In the genomic region with DNA sequence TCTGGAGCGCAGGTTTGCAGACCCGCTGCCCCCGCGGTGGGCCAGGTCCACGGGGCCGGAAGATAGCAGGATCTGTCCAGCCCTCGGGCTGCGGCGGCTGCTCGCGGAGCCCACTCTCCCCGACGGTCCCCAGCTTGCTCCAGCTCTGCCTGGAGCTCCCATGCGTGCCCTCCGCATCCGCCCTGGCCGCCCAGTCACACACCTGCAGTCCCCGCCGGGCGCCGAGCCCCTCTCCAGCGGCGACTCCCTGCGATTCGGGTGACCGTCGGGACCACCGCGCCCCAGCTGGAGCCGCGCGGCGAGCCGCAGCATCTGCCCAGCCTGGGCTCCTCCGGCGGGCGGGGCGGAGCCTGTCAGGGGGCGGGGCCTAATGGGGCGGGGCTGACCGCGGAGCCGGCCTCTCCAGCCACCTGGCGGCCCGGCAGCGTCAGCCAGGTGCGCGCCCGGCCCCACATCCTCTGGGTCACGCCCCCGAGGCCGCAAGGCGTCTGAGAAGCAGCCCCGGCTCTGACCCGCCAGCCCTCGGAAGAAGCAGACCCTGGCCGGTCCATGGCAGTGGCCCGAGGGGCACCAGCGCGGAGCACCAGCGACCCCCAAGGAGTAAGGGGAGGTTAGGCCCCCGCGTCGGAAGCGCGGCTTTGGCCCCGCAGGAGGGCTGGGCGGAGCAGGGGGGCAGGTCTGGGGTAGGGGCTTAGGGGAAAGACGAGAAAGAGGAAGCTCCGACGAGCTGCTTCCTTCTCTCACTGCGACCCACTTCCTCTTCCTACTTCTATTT, we compare ENCODE assay signal across 8 cellular contexts.
A peak's percentile ranks its signal among the peaks of the same experiment; 100 is the strongest.
DNase-seq lines count a peak whose midpoint lies in the region; ATAC-seq and TF ChIP-seq lines count a peak whose summit lies in the region.

A gene with protein sequence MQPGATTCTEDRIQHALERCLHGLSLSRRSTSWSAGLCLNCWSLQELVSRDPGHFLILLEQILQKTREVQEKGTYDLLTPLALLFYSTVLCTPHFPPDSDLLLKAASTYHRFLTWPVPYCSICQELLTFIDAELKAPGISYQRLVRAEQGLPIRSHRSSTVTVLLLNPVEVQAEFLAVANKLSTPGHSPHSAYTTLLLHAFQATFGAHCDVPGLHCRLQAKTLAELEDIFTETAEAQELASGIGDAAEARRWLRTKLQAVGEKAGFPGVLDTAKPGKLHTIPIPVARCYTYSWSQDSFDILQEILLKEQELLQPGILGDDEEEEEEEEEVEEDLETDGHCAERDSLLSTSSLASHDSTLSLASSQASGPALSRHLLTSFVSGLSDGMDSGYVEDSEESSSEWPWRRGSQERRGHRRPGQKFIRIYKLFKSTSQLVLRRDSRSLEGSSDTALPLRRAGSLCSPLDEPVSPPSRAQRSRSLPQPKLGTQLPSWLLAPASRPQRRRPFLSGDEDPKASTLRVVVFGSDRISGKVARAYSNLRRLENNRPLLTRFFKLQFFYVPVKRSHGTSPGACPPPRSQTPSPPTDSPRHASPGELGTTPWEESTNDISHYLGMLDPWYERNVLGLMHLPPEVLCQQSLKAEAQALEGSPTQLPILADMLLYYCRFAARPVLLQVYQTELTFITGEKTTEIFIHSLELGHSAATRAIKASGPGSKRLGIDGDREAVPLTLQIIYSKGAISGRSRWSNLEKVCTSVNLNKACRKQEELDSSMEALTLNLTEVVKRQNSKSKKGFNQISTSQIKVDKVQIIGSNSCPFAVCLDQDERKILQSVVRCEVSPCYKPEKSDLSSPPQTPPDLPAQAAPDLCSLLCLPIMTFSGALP (minus strand): TSS at position 314 of the 775 bp plus-strand sequence. CDS start 54,213 bp downstream, outside the sequence.

- peak; percentile 53 for ATAC-seq in HG02610 (IDR thresholded peaks at IDR 0.05; ENCODE audit: unreplicated experiment)

- DNase-seq in GM12864 (ENCODE audit: low read depth) (no peak), OCI-M1 (lab: John Stamatoyannopoulos, UW) (peak; percentile 87), iPS-NIHi11 (ENCODE audit: low spot score) (peak; percentile 100), inferior parietal cortex (ENCODE audit: extremely low spot score) (no peak), EL (no peak)
- peak; percentile 92 for DNase-seq in activated effector memory CD4-positive, alpha-beta T cell treated with anti-CD3 and anti-CD28 coated beads, Interleukin-2, amount 50 U/mL, for 16 hours
- DNase-seq in stimulated activated CD4-positive, alpha-beta T cell treated with anti-CD3 and anti-CD28 coated beads, Interleukin-2, amount 100 ng/mL, for 48 hours, result peak; percentile 73 to 84

- TF ChIP-seq CTCF in GM12864 (IDR thresholded peaks at IDR 0.05; ENCODE audit: low read depth, low read length, missing control alignments), result peak; percentile 2

- H3K4me3 ChIP-seq in GM12864 (ENCODE audit: low read depth, low read length), result peak within 1 kb of the TSS; percentile 89

Comparison
In these comparisons a context has a peak if more than half of its experiments do, and no peak if none do; other contexts are left out.
1. DNase-seq: peak in OCI-M1 (single experiment), activated effector memory CD4-positive, alpha-beta T cell treated with anti-CD3 and anti-CD28 coated beads, Interleukin-2, amount 50 U/mL, for 16 hours (single experiment), iPS-NIHi11 (single experiment) and stimulated activated CD4-positive, alpha-beta T cell treated with anti-CD3 and anti-CD28 coated beads, Interleukin-2, amount 100 ng/mL, for 48 hours (2 of 2); none in GM12864 (single experiment), inferior parietal cortex (single experiment) and EL (single experiment).